ENCODE assay signal across 1 cellular context in the genomic region with DNA sequence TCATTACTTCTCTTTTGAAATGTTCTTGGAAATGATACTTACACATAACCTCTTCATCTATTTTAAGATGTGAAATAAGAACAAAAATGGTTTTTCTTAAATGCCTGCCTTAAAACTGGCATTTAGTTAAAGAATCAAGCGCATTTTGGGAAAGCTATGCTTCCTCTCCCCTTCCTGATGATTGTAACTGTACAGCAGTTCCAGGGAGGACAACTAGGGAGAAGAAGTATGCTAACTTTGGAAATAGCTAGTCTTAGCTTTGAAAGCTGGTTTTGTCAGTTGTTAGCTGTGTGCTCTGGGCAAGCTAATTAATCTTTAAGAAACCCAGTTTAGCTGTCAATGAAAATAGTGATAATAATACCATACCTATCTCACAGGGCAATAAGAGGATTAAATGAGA.
TF ChIP-seq lines count a peak whose summit lies in the region.

No MANE protein-coding gene starts in this region.

TF ChIP-seq in K562, 482 proteins besides CTCF, POLR2A, EP300 and RAD21 (continued from another document):
- TF ChIP-seq CBX8 (IDR thresholded peaks at IDR 0.05; ENCODE audit: borderline replicate concordance, extremely low read depth, low read depth, low read length, poor library complexity, severe bottlenecking): peak; percentile 53
- peak; percentile 57; the same call in 1 of the 2 replicates for TF ChIP-seq RNF2 (IDR thresholded peaks at IDR 0.05)
- TF ChIP-seq ZNF232 (CRISPR knock-in tag; IDR thresholded peaks at IDR 0.05): no peak
- no peak for TF ChIP-seq SMARCA4 (IDR thresholded peaks at IDR 0.05)
TF ChIP-seq in K562: peak in this region for 2.
